ENCODE assay signal across 29 cellular contexts in genomic region chr1:5976231-5976630, GRCh38.
"Had no signal": no experiment of that assay in that cellular context is flagged by ENCODE, and none has a peak within 500 bp of the region (broad histone marks: within the 10 kb centered on the region; RNA-seq: fewer than 3 reads in every experiment).

No MANE protein-coding gene starts in this region.

- H2AFZ ChIP-seq: hepatocyte, parathyroid adenoma had no signal

- H3K4me1 Mint-ChIP-seq: activated CD4-positive, alpha-beta T cell treated with anti-CD3 and anti-CD28 coated beads for 36 hours had no signal

- FAIRE-seq: endothelial cell of umbilical vein, keratinocyte had no signal

- H3K4me1 ChIP-seq: parathyroid adenoma, testis, uterus had no signal

- H3K4me2 ChIP-seq: hepatocyte had no signal

- H3K9me3 ChIP-seq: gastroesophageal sphincter, right atrium auricular region, testis, transverse colon, uterus had no signal

- H3K36me3 ChIP-seq: right atrium auricular region, transverse colon, uterus had no signal

- H3K4me3 ChIP-seq: gastroesophageal sphincter, hepatocyte, right atrium auricular region, testis, transverse colon, uterus had no signal

- H3K27me3 ChIP-seq: gastroesophageal sphincter, hepatocyte, right atrium auricular region, testis, transverse colon, uterus had no signal

- H3K9ac ChIP-seq: parathyroid adenoma had no signal

- H3K4me3 Mint-ChIP-seq: activated CD4-positive, alpha-beta T cell treated with anti-CD3 and anti-CD28 coated beads for 36 hours; activated naive CD4-positive, alpha-beta T cell treated with anti-CD3 and anti-CD28 coated beads, Interleukin-2, amount 10 ng/mL, durations not matched to agents 7 days and 5 days; mesothelial cell of epicardium; nephron progenitor cell had no signal

- ATAC-seq: gastroesophageal sphincter; left cardiac atrium; left ventricle myocardium superior; stimulated activated naive CD8-positive, alpha-beta T cell treated with anti-CD3 and anti-CD28 coated beads, Interleukin-15, Interleukin-2, amounts not matched to agents 100 U/mL and 50 U/mL, for 24 hours had no signal

- H3K27ac Mint-ChIP-seq: activated CD4-positive, alpha-beta T cell treated with anti-CD3 and anti-CD28 coated beads for 36 hours; mesothelial cell of epicardium; naive B cell had no signal

- DNase-seq: activated CD4-positive, alpha-beta T cell treated with anti-CD3 and anti-CD28 coated beads for 36 hours; activated CD4-positive, alpha-beta T cell treated with anti-CD3 and anti-CD28 coated beads, Interleukin-2, amount 50 U/mL, for 4 hours; activated CD4-positive, CD25-positive, alpha-beta regulatory T cell; activated gamma-delta T cell; activated naive CD4-positive, alpha-beta T cell treated with anti-CD3 and anti-CD28 coated beads, Interleukin-2, amount 10 ng/mL, durations not matched to agents 7 days and 5 days; activated T-cell treated with anti-CD3 and anti-CD28 coated beads for 4 hours; amygdala; caudate nucleus; cortex of kidney; left cardiac atrium; left ventricle myocardium superior; mammary epithelial cell; naive B cell; nephron progenitor cell; nucleus accumbens; stimulated activated CD4-positive, alpha-beta T cell treated with anti-CD3 and anti-CD28 coated beads, Interleukin-4, amount 100 ng/mL, for 1 hour; stimulated activated naive CD8-positive, alpha-beta T cell treated with anti-CD3 and anti-CD28 coated beads, Interleukin-15, Interleukin-2, amounts not matched to agents 100 U/mL and 50 U/mL, for 24 hours; T-helper 1 cell; testis; transverse colon; uterus had no signal

- H3K79me2 ChIP-seq: hepatocyte, parathyroid adenoma had no signal

- H3K27ac ChIP-seq: gastroesophageal sphincter, hepatocyte, parathyroid adenoma, right atrium auricular region, testis, transverse colon, uterus had no signal

- H3K9me3 Mint-ChIP-seq: mesothelial cell of epicardium; T-helper 2 cell treated with Interferon-gamma antibody and Interleukin-4, amounts not matched to agents 5 μg/mL and 100 μg/mL, for 36 hours had no signal

- H3K27me3 Mint-ChIP-seq: activated CD4-positive, alpha-beta T cell treated with anti-CD3 and anti-CD28 coated beads for 36 hours; activated naive CD4-positive, alpha-beta T cell treated with anti-CD3 and anti-CD28 coated beads, Interleukin-2, amount 10 ng/mL, durations not matched to agents 7 days and 5 days; naive B cell had no signal
